1 cellular context compared by ENCODE assay signal in the genomic region with DNA sequence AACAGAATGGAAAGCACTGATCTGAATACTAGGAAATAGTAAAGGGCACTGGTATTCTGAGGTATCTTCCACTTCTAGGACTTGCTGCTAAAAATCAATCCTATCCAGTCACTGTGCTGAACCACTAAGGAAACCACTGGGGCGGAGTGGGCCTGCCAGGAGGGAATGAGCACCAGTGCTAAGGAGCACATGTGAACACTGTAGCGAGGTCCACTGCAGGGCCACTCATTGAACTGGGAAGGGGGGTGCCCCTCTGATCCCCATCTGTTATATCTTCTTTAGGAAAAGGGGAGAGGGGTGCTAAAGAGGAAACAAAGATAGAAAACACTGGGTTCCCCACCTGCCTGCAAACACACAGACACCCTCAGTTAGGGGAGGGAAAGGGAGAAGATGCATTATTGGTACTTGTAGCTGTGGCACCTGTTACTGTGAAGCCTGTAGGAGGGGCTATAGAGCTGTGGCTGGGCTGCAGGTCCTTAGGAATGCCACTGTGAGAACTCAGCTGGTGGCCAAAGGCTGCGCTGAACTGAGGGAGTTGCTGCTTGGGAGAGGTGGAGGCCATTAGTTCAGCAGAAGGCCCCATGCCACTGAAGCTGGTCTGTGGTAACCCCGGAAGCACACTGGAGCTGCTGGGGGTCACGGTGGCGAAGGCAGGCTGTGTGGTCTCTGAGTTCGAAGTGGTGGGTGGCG.
TF ChIP-seq lines count a peak whose summit lies in the region.

No MANE protein-coding gene starts in this region.

TF ChIP-seq in HepG2, 621 proteins besides CTCF, POLR2A, EP300 and RAD21 (continued from another document and continues in another):
- TF ChIP-seq PRDM10 (CRISPR knock-in tag; IDR thresholded peaks at IDR 0.05; ENCODE audit: low read depth) (no peak), ZNF160 (CRISPR knock-in tag; IDR thresholded peaks at IDR 0.05) (no peak), ZNF572 (CRISPR knock-in tag; IDR thresholded peaks at IDR 0.05) (no peak), ZNF331 (CRISPR knock-in tag; IDR thresholded peaks at IDR 0.05) (no peak), MTF1 (CRISPR knock-in tag; IDR thresholded peaks at IDR 0.05) (no peak), EEA1 (CRISPR knock-in tag; IDR thresholded peaks at IDR 0.05; ENCODE audit: borderline replicate concordance) (no peak), RARG (CRISPR knock-in tag; IDR thresholded peaks at IDR 0.05; ENCODE audit: low read depth) (no peak), CENPX (CRISPR knock-in tag; IDR thresholded peaks at IDR 0.05) (no peak), ZUFSP (CRISPR knock-in tag; IDR thresholded peaks at IDR 0.05; ENCODE audit: borderline replicate concordance) (no peak), ZBTB33 (CRISPR knock-in tag; IDR thresholded peaks at IDR 0.05) (no peak), TOE1 (CRISPR knock-in tag; IDR thresholded peaks at IDR 0.05) (no peak), SMC3 (IDR thresholded peaks at IDR 0.05; ENCODE audit: low read length) (peak; percentile 66; the same call in 1 of the 2 replicates), RARA (CRISPR knock-in tag; IDR thresholded peaks at IDR 0.05) (no peak), ZNF143 (CRISPR knock-in tag; IDR thresholded peaks at IDR 0.05) (no peak), ZNF83 (CRISPR knock-in tag; IDR thresholded peaks at IDR 0.05; ENCODE audit: borderline replicate concordance) (no peak), ZSCAN5A (CRISPR knock-in tag; IDR thresholded peaks at IDR 0.05; ENCODE audit: borderline replicate concordance) (0 out of 2 replicates have a peak, but pooled peaks have one; percentile 37), HDAC1 (CRISPR knock-in tag; IDR thresholded peaks at IDR 0.05) (no peak), PAX8 (CRISPR knock-in tag; IDR thresholded peaks at IDR 0.05; ENCODE audit: borderline replicate concordance) (no peak), ZBED4 (CRISPR knock-in tag; IDR thresholded peaks at IDR 0.05; ENCODE audit: borderline replicate concordance) (no peak), ZFP36L1 (CRISPR knock-in tag; IDR thresholded peaks at IDR 0.05) (peak; percentile 51; the same call in 1 of the 2 replicates), ZNF816 (CRISPR knock-in tag; IDR thresholded peaks at IDR 0.05; ENCODE audit: borderline replicate concordance) (no peak), STAG1 (CRISPR knock-in tag; IDR thresholded peaks at IDR 0.05) (peak; percentile 81), ZKSCAN8 (CRISPR knock-in tag; IDR thresholded peaks at IDR 0.05; ENCODE audit: borderline replicate concordance) (no peak), ETS1 (CRISPR knock-in tag; IDR thresholded peaks at IDR 0.05) (no peak), MXI1 (IDR thresholded peaks at IDR 0.05; ENCODE audit: borderline replicate concordance, low read depth, low read length) (no peak), HHEX (CRISPR knock-in tag; IDR thresholded peaks at IDR 0.05) (no peak), GTF2F1 (IDR thresholded peaks at IDR 0.05; ENCODE audit: low read length) (no peak), ZIK1 (CRISPR knock-in tag; IDR thresholded peaks at IDR 0.05; ENCODE audit: borderline replicate concordance, low read depth) (no peak), XRCC5 (optimal IDR thresholded peaks at IDR 0.05; ENCODE audit: low read length) (no peak), NFE2L2 (IDR thresholded peaks at IDR 0.05; ENCODE audit: low read length) (no peak), ZBTB49 (CRISPR knock-in tag; IDR thresholded peaks at IDR 0.05; ENCODE audit: borderline replicate concordance) (no peak), ZNF329 (CRISPR knock-in tag; IDR thresholded peaks at IDR 0.05; ENCODE audit: low read depth) (0 out of 2 replicates have a peak, but pooled peaks have one; percentile 35), XBP1 (CRISPR knock-in tag; IDR thresholded peaks at IDR 0.05) (no peak), ZSCAN25 (CRISPR knock-in tag; IDR thresholded peaks at IDR 0.05) (no peak), CEBPG (CRISPR knock-in tag; IDR thresholded peaks at IDR 0.05) (no peak), ZNF691 (CRISPR knock-in tag; IDR thresholded peaks at IDR 0.05; ENCODE audit: borderline replicate concordance, low read depth) (no peak), ZNF761 (CRISPR knock-in tag; conservative IDR thresholded peaks at IDR 0.05) (no peak)
